ENCODE assay signal across 36 cellular contexts in the genomic region with DNA sequence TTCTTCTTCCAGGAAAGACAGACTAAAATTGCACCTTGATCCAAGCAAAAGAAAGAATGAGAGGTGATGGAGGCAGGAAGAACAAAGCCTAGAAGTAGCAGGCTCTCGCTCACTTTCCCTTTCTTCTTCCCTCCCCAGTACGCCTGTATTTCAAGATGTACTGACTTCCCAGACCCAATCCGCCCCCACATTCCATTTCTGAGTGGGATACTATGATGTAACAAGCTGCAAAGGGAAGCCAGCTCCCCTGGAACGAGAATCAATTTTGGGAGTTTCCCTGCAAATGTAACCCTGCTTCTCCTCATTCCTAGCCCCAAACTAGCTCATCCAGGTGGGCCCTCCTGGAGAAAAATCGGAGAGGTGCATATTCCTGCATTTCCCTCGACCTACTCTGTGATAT.
"Had no signal": no experiment of that assay in that cellular context is flagged by ENCODE, and none has a peak within 500 bp of the region (broad histone marks: within the 10 kb centered on the region; RNA-seq: fewer than 3 reads in every experiment).

No MANE protein-coding gene starts in this region.

- H3K9me3 ChIP-seq: adrenal gland had no signal

- FAIRE-seq: bronchial epithelial cell, TTC549 had no signal

- H3K4me3 ChIP-seq: adrenal gland, cardiac muscle cell had no signal

- H3K27me3 ChIP-seq: adrenal gland, cardiac muscle cell had no signal

- H3K4me1 ChIP-seq: adrenal gland had no signal

- DNase-seq: activated B cell treated with CpG ODN at 0.5 μM for 24 hours; activated CD4-positive, alpha-beta memory T cell treated with anti-CD3 and anti-CD28 coated beads for 36 hours; activated CD4-positive, alpha-beta T cell treated with anti-CD3 and anti-CD28 coated beads for 4 hours; activated CD4-positive, alpha-beta T cell treated with anti-CD3 and anti-CD28 coated beads, Interleukin-2, amount 10 ng/mL, durations not matched to agents 24 days and 14 days; activated CD4-positive, alpha-beta T cell treated with anti-CD3 and anti-CD28 coated beads, Interleukin-2, amount 50 U/mL, for 1 hour; activated CD4-positive, alpha-beta T cell treated with anti-CD3 and anti-CD28 coated beads, Interleukin-2, amount 50 U/mL, for 4 hours; activated CD4-positive, CD25-positive, alpha-beta regulatory T cell treated with anti-CD3 and anti-CD28 coated beads, Interleukin-2, amount 50 U/mL, for 72 hours; activated CD8-positive, alpha-beta memory T cell treated with anti-CD3 and anti-CD28 coated beads, Interleukin-2, amount 50 U/mL, for 4 hours; activated CD8-positive, alpha-beta T cell treated with anti-CD3 and anti-CD28 coated beads for 36 hours; activated effector memory CD4-positive, alpha-beta T cell treated with anti-CD3 and anti-CD28 coated beads, Interleukin-2, amount 50 U/mL, for 16 hours; activated gamma-delta T cell treated with Interleukin-2 at 50 U/mL for 16 hours; activated naive CD4-positive, alpha-beta T cell; activated naive CD4-positive, alpha-beta T cell treated with anti-CD3 and anti-CD28 coated beads for 36 hours; activated naive CD4-positive, alpha-beta T cell treated with anti-CD3 and anti-CD28 coated beads, Interleukin-2, amount 50 U/mL, for 16 hours; activated naive CD8-positive, alpha-beta T cell treated with anti-CD3 and anti-CD28 coated beads for 36 hours; activated T-cell treated with anti-CD3 and anti-CD28 coated beads for 4 hours; activated T-cell treated with anti-CD3 and anti-CD28 coated beads, Interleukin-2, amount 50 U/mL, for 1 hour; activated T-cell treated with anti-CD3 and anti-CD28 coated beads, Interleukin-2, amount 50 U/mL, for 4 hours; activated T-cell treated with anti-CD3 and anti-CD28 coated beads, Interleukin-2, amount 50 U/mL, for 72 hours; adrenal gland; amniotic stem cell; aorta; central memory CD4-positive, alpha-beta T cell; T-helper 1 cell; T-helper 2 cell; T-helper 9 cell had no signal

- H3K27ac Mint-ChIP-seq: activated B cell treated with CpG ODN at 0.5 μM for 24 hours; activated CD4-positive, alpha-beta memory T cell treated with anti-CD3 and anti-CD28 coated beads for 36 hours; activated CD4-positive, alpha-beta T cell treated with anti-CD3 and anti-CD28 coated beads, Interleukin-2, amount 10 ng/mL, durations not matched to agents 24 days and 14 days; activated CD8-positive, alpha-beta T cell treated with anti-CD3 and anti-CD28 coated beads for 36 hours; activated naive CD4-positive, alpha-beta T cell treated with anti-CD3 and anti-CD28 coated beads for 36 hours; activated naive CD4-positive, alpha-beta T cell treated with anti-CD3 and anti-CD28 coated beads, Interleukin-2, amount 50 U/mL, for 72 hours; activated naive CD8-positive, alpha-beta T cell treated with anti-CD3 and anti-CD28 coated beads for 36 hours; activated T-cell treated with anti-CD3 and anti-CD28 coated beads, Interleukin-2, amount 50 U/mL, for 72 hours; activated T-helper 1 cell treated with anti-CD3 and anti-CD28 coated beads, Interleukin-12 subunit alpha, Interleukin-12 subunit beta, Interleukin-2, Interleukin-4 antibody, amounts not matched to agents 30 ng/mL and 10 ng/mL and 1 ng/mL, durations not matched to agents 14 hours and 24 hours and 36 hours; activated T-helper 17 cell treated with anti-CD3 and anti-CD28 coated beads, Interleukin-2, amount 50 U/mL, for 72 hours; brain; T-helper 1 cell treated with Interleukin-12 subunit alpha and Interleukin-12 subunit beta and Interleukin-4 antibody, amounts not matched to agents 30 μg/mL and 1 μg/mL, for 36 hours; T-helper 2 cell treated with Interferon-gamma antibody and Interleukin-4, amounts not matched to agents 5 μg/mL and 100 μg/mL, for 36 hours had no signal

- H3K27ac ChIP-seq: adrenal gland, cardiac muscle cell, VCaP had no signal

- H3K27me3 Mint-ChIP-seq: activated CD4-positive, alpha-beta memory T cell treated with anti-CD3 and anti-CD28 coated beads for 36 hours; activated CD4-positive, alpha-beta T cell treated with anti-CD3 and anti-CD28 coated beads, Interleukin-2, amount 10 ng/mL, durations not matched to agents 24 days and 14 days; activated CD8-positive, alpha-beta T cell treated with anti-CD3 and anti-CD28 coated beads for 36 hours had no signal

- H3K4me3 Mint-ChIP-seq: activated B cell treated with CpG ODN at 0.5 μM for 24 hours; activated CD4-positive, alpha-beta memory T cell treated with anti-CD3 and anti-CD28 coated beads for 36 hours; activated CD4-positive, alpha-beta T cell treated with anti-CD3 and anti-CD28 coated beads, Interleukin-2, amount 10 ng/mL, durations not matched to agents 24 days and 14 days; activated CD8-positive, alpha-beta T cell treated with anti-CD3 and anti-CD28 coated beads for 36 hours; activated naive CD4-positive, alpha-beta T cell treated with anti-CD3 and anti-CD28 coated beads for 36 hours; activated naive CD8-positive, alpha-beta T cell treated with anti-CD3 and anti-CD28 coated beads for 36 hours; activated T-cell treated with anti-CD3 and anti-CD28 coated beads, Interleukin-2, amount 50 U/mL, for 4 hours; activated T-cell treated with anti-CD3 and anti-CD28 coated beads, Interleukin-2, amount 50 U/mL, for 72 hours; activated T-helper 1 cell treated with anti-CD3 and anti-CD28 coated beads, Interleukin-12 subunit alpha, Interleukin-12 subunit beta, Interleukin-2, Interleukin-4 antibody, amounts not matched to agents 30 ng/mL and 10 ng/mL and 1 ng/mL, durations not matched to agents 14 hours and 24 hours and 36 hours; activated T-helper 17 cell treated with anti-CD3 and anti-CD28 coated beads, Interleukin-2, amount 50 U/mL, for 72 hours; brain; T-helper 1 cell treated with Interleukin-12 subunit alpha and Interleukin-12 subunit beta and Interleukin-4 antibody, amounts not matched to agents 30 μg/mL and 1 μg/mL, for 36 hours; T-helper 2 cell treated with Interferon-gamma antibody and Interleukin-4, amounts not matched to agents 5 μg/mL and 100 μg/mL, for 36 hours had no signal

- H3K36me3 ChIP-seq: adrenal gland, cardiac muscle cell had no signal

- H3K4me1 Mint-ChIP-seq: activated B cell treated with CpG ODN at 0.5 μM for 24 hours; activated CD4-positive, alpha-beta T cell treated with anti-CD3 and anti-CD28 coated beads, Interleukin-2, amount 10 ng/mL, durations not matched to agents 24 days and 14 days; activated naive CD8-positive, alpha-beta T cell treated with anti-CD3 and anti-CD28 coated beads for 36 hours; brain had no signal

- H3K36me3 Mint-ChIP-seq: activated CD4-positive, alpha-beta memory T cell treated with anti-CD3 and anti-CD28 coated beads for 36 hours; activated naive CD4-positive, alpha-beta T cell treated with anti-CD3 and anti-CD28 coated beads, Interleukin-2, amount 50 U/mL, for 72 hours; activated naive CD8-positive, alpha-beta T cell treated with anti-CD3 and anti-CD28 coated beads for 36 hours; brain had no signal

- H3K9me3 Mint-ChIP-seq: activated B cell treated with CpG ODN at 0.5 μM for 24 hours; activated CD8-positive, alpha-beta T cell treated with anti-CD3 and anti-CD28 coated beads for 36 hours; activated naive CD8-positive, alpha-beta T cell treated with anti-CD3 and anti-CD28 coated beads for 36 hours had no signal
